In genomic region chr14:23321572-23322547, GRCh38 we compare ENCODE assay signal across 1 cellular context.
TF ChIP-seq lines count a peak whose summit lies in the region.

No MANE protein-coding gene starts in this region.

TF ChIP-seq in HEK293, 187 proteins besides CTCF, POLR2A, EP300 and RAD21 (continued from another document):
- no peak for TF ChIP-seq ZBTB11 (tag by site-specific recombination; conservative IDR thresholded peaks at IDR 0.05; ENCODE audit: low read depth)
- TF ChIP-seq ZNF548 (tag by site-specific recombination; IDR thresholded peaks at IDR 0.05), result no peak
- TF ChIP-seq AEBP2 (tag by site-specific recombination; IDR thresholded peaks at IDR 0.05; ENCODE audit: borderline replicate concordance), result no peak
- TF ChIP-seq ZBTB7A (tag by site-specific recombination; IDR thresholded peaks at IDR 0.05; ENCODE audit: low read depth), result no peak
- peak; percentile 69 for TF ChIP-seq ZNF341 (tag by site-specific recombination; IDR thresholded peaks at IDR 0.05; ENCODE audit: low read depth)
- TF ChIP-seq ZNF324 (tag by site-specific recombination; IDR thresholded peaks at IDR 0.05), result no peak
- TF ChIP-seq, protein P1, sequence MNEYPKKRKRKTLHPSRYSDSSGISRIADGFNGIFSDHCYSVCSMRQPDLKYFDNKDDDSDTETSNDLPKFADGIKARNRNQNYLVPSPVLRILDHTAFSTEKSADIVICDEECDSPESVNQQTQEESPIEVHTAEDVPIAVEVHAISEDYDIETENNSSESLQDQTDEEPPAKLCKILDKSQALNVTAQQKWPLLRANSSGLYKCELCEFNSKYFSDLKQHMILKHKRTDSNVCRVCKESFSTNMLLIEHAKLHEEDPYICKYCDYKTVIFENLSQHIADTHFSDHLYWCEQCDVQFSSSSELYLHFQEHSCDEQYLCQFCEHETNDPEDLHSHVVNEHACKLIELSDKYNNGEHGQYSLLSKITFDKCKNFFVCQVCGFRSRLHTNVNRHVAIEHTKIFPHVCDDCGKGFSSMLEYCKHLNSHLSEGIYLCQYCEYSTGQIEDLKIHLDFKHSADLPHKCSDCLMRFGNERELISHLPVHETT (tag by site-specific recombination; IDR thresholded peaks at IDR 0.05), result 0 out of 2 replicates have a peak, but pooled peaks have one; percentile 7
- TF ChIP-seq, protein P2, sequence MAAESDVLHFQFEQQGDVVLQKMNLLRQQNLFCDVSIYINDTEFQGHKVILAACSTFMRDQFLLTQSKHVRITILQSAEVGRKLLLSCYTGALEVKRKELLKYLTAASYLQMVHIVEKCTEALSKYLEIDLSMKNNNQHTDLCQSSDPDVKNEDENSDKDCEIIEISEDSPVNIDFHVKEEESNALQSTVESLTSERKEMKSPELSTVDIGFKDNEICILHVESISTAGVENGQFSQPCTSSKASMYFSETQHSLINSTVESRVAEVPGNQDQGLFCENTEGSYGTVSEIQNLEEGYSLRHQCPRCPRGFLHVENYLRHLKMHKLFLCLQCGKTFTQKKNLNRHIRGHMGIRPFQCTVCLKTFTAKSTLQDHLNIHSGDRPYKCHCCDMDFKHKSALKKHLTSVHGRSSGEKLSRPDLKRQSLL (tag by site-specific recombination; IDR thresholded peaks at IDR 0.05), result peak; percentile 73; the same call in 1 of the 2 replicates
- TF ChIP-seq ZNF501 (tag by site-specific recombination; IDR thresholded peaks at IDR 0.05), result no peak
- no peak for TF ChIP-seq ZNF473 (tag by site-specific recombination; IDR thresholded peaks at IDR 0.05)
- peak; percentile 54 for TF ChIP-seq ZBTB20 (tag by site-specific recombination; IDR thresholded peaks at IDR 0.05)
